8 cellular contexts compared by ENCODE assay signal in genomic region chrX:46686003-46686645, GRCh38.
DNase-seq lines count a peak whose midpoint lies in the region; ATAC-seq and TF ChIP-seq lines count a peak whose summit lies in the region.

No MANE protein-coding gene starts in this region.

- peaks cover 4% of the 10 kb centered on the region; the same call in 1 of the 2 replicates for H3K36me3 Mint-ChIP-seq in HFFc6 (ENCODE audit: low read depth)
- no peaks in the 10 kb centered on the region for H3K36me3 Mint-ChIP-seq in brain

- H3K27me3 ChIP-seq in left lung (no peaks in the 10 kb centered on the region), testis (no peaks in the 10 kb centered on the region)

- H3K4me1 Mint-ChIP-seq in HFFc6 (ENCODE audit: low read depth) (peaks cover 40% of the 10 kb centered on the region), brain (no peaks in the 10 kb centered on the region)

- H3K4me3 ChIP-seq in left lung (no peak overlapping the region), testis (no peak overlapping the region)

- intact Hi-C loops in left lung (cut with DNase I): no loop called here
- intact Hi-C loops in testis (cut with DNase I; ENCODE audit: low total_unique reads): no loop called here

- H3K4me3 Mint-ChIP-seq in HFFc6 (no peak overlapping the region), brain (no peak overlapping the region)

- H3K27ac Mint-ChIP-seq in HFFc6: no peak overlapping the region
- no peak overlapping the region for H3K27ac Mint-ChIP-seq in brain

- H3K9me3 Mint-ChIP-seq in HFFc6 (no peaks in the 10 kb centered on the region), brain (peaks cover 0 to 4% (median 0%) of the 10 kb centered on the region in 5 experiments)

- H3K4me1 ChIP-seq in left lung (no peaks in the 10 kb centered on the region), testis (no peaks in the 10 kb centered on the region)

- TF ChIP-seq CTCF in HFFc6 (IDR thresholded peaks at IDR 0.05): peak; percentile 85
- peak; percentile 60 to 63 for TF ChIP-seq CTCF in brain (conservative IDR thresholded peaks at IDR 0.05)
- TF ChIP-seq CTCF in left lung (IDR thresholded peaks at IDR 0.05): peak; percentile 63 to 66
- TF ChIP-seq CTCF in testis (IDR thresholded peaks at IDR 0.05): peak in 2 of 3 experiments; percentile 58 to 64

- DNase-seq in NCI-H446 (lab: John Stamatoyannopoulos, UW) (peak; percentile 1 to 4), NCI-H446 treated with DMSO at 0.1 percent for 48 hours (lab: John Stamatoyannopoulos, UW) (no peak), HFFc6 (peak; percentile 5), SHP77 treated with DMSO at 0.1 percent for 48 hours (lab: John Stamatoyannopoulos, UW) (peak; percentile 4), left lung (no peak), testis (peak; percentile 30)

- no peaks in the 10 kb centered on the region for H3K36me3 ChIP-seq in left lung
- no peaks in the 10 kb centered on the region for H3K36me3 ChIP-seq in testis (ENCODE audit: low read depth, missing control alignments)

- H3K9me3 ChIP-seq in left lung (no peaks in the 10 kb centered on the region), testis (no peaks in the 10 kb centered on the region)

- no peak for TF ChIP-seq POLR2A in testis (IDR thresholded peaks at IDR 0.05)

- H3K27ac ChIP-seq in left lung: no peak overlapping the region
- no peak overlapping the region for H3K27ac ChIP-seq in testis

- H3K27me3 Mint-ChIP-seq in HFFc6 (ENCODE audit: insufficient read depth): no peaks in the 10 kb centered on the region
- no peaks in the 10 kb centered on the region for H3K27me3 Mint-ChIP-seq in brain

- WGBS in testis, 2 donors: 36 to 40% methylated on average over 5 of the region's 5 CpGs

- ATAC-seq in left lung (peak; percentile 83), HG03442 (IDR thresholded peaks at IDR 0.05; ENCODE audit: unreplicated experiment) (no peak)

Comparison
In these comparisons a context has a peak if more than half of its experiments do, and no peak if none do; other contexts are left out.
1. DNase-seq: peak in NCI-H446 (2 of 2), HFFc6 (single experiment), SHP77 treated with DMSO at 0.1 percent for 48 hours (single experiment) and testis (single experiment); none in NCI-H446 treated with DMSO at 0.1 percent for 48 hours (single experiment) and left lung (0 of 2).
2. Peak in every context shown above with its lines, with median percentiles within 50 percentile points of each other: CTCF ChIP-seq.